In the genomic region with DNA sequence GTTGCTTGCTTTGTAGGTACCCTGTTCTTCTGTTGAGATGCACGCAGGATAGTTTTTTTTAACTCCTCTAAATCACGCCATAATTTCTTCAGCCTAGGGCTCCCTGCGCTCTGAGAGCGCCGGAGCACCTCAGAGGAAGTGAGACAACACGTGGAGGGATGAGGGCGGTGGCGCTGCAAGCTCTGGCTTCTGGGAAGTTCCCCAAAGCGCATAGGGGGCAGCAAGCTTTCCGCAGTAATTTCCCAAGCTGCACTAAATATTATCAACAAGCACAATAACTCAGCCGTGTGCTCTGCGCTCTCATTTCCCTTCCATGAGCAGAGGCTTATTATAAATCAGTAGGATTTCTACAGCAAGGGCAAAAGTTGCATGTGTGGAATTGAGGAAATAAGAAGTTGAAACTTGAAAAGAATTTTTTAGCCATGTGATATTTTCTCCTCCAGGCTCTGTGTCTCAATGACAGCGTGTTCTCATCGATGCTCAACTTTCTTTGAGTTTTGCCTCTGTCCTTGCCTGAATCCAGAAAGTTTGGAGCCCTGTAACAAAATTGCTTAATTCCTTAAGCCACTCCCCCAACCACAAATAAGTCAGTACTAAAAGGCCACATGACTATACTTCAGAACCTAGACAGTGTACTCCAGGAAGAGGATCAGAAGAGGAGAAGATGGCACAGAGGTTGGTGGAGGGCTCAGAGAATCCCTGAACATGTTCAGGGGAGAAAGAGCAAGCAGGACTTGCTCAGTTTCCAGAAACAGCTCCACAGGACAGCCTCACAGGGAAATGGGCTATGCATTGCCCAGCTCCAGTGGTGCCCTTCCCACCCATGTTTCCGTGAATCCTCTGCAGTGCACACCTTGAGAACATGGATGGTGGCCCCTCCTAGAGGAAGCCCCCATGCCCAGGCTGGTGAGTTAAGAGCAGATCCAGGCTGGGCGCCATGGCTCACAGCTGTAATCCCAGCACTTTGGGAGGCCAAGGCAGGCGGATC, we compare ENCODE assay signal across 9 cellular contexts.
DNase-seq lines count a peak whose midpoint lies in the region; ATAC-seq and TF ChIP-seq lines count a peak whose summit lies in the region.
"Had no signal": no experiment of that assay in that cellular context is flagged by ENCODE, and none has a peak within 500 bp of the region (broad histone marks: within the 10 kb centered on the region; RNA-seq: fewer than 3 reads in every experiment).

No MANE protein-coding gene starts in this region.

- peaks cover 34% of the 10 kb centered on the region for H3K9me3 Mint-ChIP-seq in HFFc6
- H3K9me3 Mint-ChIP-seq: stimulated activated naive CD8-positive, alpha-beta T cell treated with anti-CD3 and anti-CD28 coated beads, Interleukin-15, Interleukin-2, amounts not matched to agents 100 ng/mL and 50 ng/mL, for 24 hours had no signal

- DNase-seq in adipocyte (ENCODE audit: low read depth) (no peak), putamen (ENCODE audit: low spot score) (peak; percentile 15), HFFc6 (no peak), NCI-H226 (no peak), mesenteric fat pad (ENCODE audit: low spot score) (no peak)

- H3K4me3 ChIP-seq in adipocyte (ENCODE audit: low read length) = peak overlapping the region; percentile 48

- H3K36me3 Mint-ChIP-seq in HFFc6 (ENCODE audit: low read depth) = no peaks in the 10 kb centered on the region

- H3K4me1 ChIP-seq in adipocyte (ENCODE audit: control insufficient read depth, insufficient read depth, low read length) = peaks cover 3% of the 10 kb centered on the region

- H3K36me3 ChIP-seq in adipocyte (ENCODE audit: control insufficient read depth, insufficient read depth, low read length, severe bottlenecking) = no peaks in the 10 kb centered on the region

- no peak overlapping the region for H3K9ac ChIP-seq in adipocyte (ENCODE audit: low read length)

- H3K27ac Mint-ChIP-seq in HFFc6 = no peak overlapping the region
- H3K27ac Mint-ChIP-seq: stimulated activated naive CD8-positive, alpha-beta T cell treated with anti-CD3 and anti-CD28 coated beads, Interleukin-15, Interleukin-2, amounts not matched to agents 100 ng/mL and 50 ng/mL, for 24 hours had no signal

- H3K27me3 Mint-ChIP-seq in HFFc6 (ENCODE audit: insufficient read depth) = no peaks in the 10 kb centered on the region

- peak; percentile 84 for ATAC-seq in GM19324 (IDR thresholded peaks at IDR 0.05; ENCODE audit: low FRiP score, unreplicated experiment)
- ATAC-seq in HG03175 (IDR thresholded peaks at IDR 0.05; ENCODE audit: unreplicated experiment) = peak; percentile 85

- no peak overlapping the region for H3K27ac ChIP-seq in 22Rv1

- no peaks in the 10 kb centered on the region for H3K27me3 ChIP-seq in adipocyte (replicated peaks; ENCODE audit: control insufficient read depth, insufficient read depth, low read length)

- H3K4me1 Mint-ChIP-seq in HFFc6 (ENCODE audit: low read depth) = no peaks in the 10 kb centered on the region

- no peaks in the 10 kb centered on the region for H3K9me3 ChIP-seq in adipocyte (ENCODE audit: control insufficient read depth, low read length)

- TF ChIP-seq CTCF in 22Rv1 (IDR thresholded peaks at IDR 0.05) (peak; percentile 68), HFFc6 (IDR thresholded peaks at IDR 0.05) (no peak)

- no peak overlapping the region for H3K4me3 Mint-ChIP-seq in HFFc6
- H3K4me3 Mint-ChIP-seq: stimulated activated naive CD8-positive, alpha-beta T cell treated with anti-CD3 and anti-CD28 coated beads, Interleukin-15, Interleukin-2, amounts not matched to agents 100 ng/mL and 50 ng/mL, for 24 hours had no signal
